Comparison of ENCODE assay signal across 1 cellular context in genomic region chr10:34113504-34114225, GRCh38.
TF ChIP-seq lines count a peak whose summit lies in the region.

No MANE protein-coding gene starts in this region.

TF ChIP-seq in GM23338, 12 proteins besides CTCF, POLR2A, EP300 and RAD21 (continued from another document):
- TF ChIP-seq REST (IDR thresholded peaks at IDR 0.05; ENCODE audit: unreplicated experiment) (no peak), STAT1 (IDR thresholded peaks at IDR 0.05; ENCODE audit: unreplicated experiment) (no peak), CREB1 (CRISPR knock-in tag; IDR thresholded peaks at IDR 0.05; ENCODE audit: low read depth) (no peak), JUNB (IDR thresholded peaks at IDR 0.05; ENCODE audit: unreplicated experiment) (no peak), ETS1 (IDR thresholded peaks at IDR 0.05) (no peak), ZNF331 (CRISPR knock-in tag; IDR thresholded peaks at IDR 0.05; ENCODE audit: low read depth) (no peak), EZH2phosphoT487 (IDR thresholded peaks at IDR 0.05; ENCODE audit: unreplicated experiment) (no peak), ZNF114 (CRISPR knock-in tag; IDR thresholded peaks at IDR 0.05) (no peak), NANOG (IDR thresholded peaks at IDR 0.05; ENCODE audit: borderline replicate concordance) (no peak), EZH2 (IDR thresholded peaks at IDR 0.05; ENCODE audit: low read depth, unreplicated experiment) (no peak), POLR2AphosphoS5 (IDR thresholded peaks at IDR 0.05; ENCODE audit: low read depth) (no peak)
TF ChIP-seq in GM23338: peak in this region for 0.
